Comparison of ENCODE assay signal across 9 cellular contexts in genomic region chr3:11591401-11592266, GRCh38. TPM values are rescaled to one million over a fixed set of nuclear protein-coding genes. Genes with fewer than 3 reads are reported as not detected.
DNase-seq lines count a peak whose midpoint lies in the region; ATAC-seq and TF ChIP-seq lines count a peak whose summit lies in the region.
"Had no signal": no experiment of that assay in that cellular context is flagged by ENCODE, and none has a peak within 500 bp of the region (broad histone marks: within the 10 kb centered on the region; RNA-seq: fewer than 3 reads in every experiment).

No MANE protein-coding gene starts in this region.

- H3K4me1 ChIP-seq in suprapubic skin = peaks cover 75% of the 10 kb centered on the region

- no peak overlapping the region for H3K27ac Mint-ChIP-seq in activated naive CD4-positive, alpha-beta T cell treated with anti-CD3 and anti-CD28 coated beads, Interleukin-2, amount 50 U/mL, for 72 hours

- H3K9me3 ChIP-seq in suprapubic skin = no peaks in the 10 kb centered on the region

- DNase-seq in NCI-H748 (lab: John Stamatoyannopoulos, UW; ENCODE audit: unreplicated experiment) = peak; percentile 47
- DNase-seq in NCI-H748 treated with DMSO at 0.1 percent for 48 hours (lab: John Stamatoyannopoulos, UW) = no peak
- DNase-seq in cerebellum (ENCODE audit: low spot score) = peak; percentile 63
- no peak for DNase-seq in left lobe of liver (ENCODE audit: low spot score)
- no peak for DNase-seq in suprapubic skin (ENCODE audit: low spot score in 2 of 2)
- no peak for DNase-seq in activated naive CD4-positive, alpha-beta T cell treated with anti-CD3 and anti-CD28 coated beads, Interleukin-2, amount 50 U/mL, for 72 hours (ENCODE audit: low spot score in 2 of 2)
- DNase-seq in NCI-H2171 treated with DMSO at 0.1 percent for 48 hours (lab: John Stamatoyannopoulos, UW) = no peak

- peaks cover 0 to 6% of the 10 kb centered on the region in 2 donors for H3K9me3 Mint-ChIP-seq in activated naive CD4-positive, alpha-beta T cell treated with anti-CD3 and anti-CD28 coated beads, Interleukin-2, amount 50 U/mL, for 72 hours

- H3K4me3 ChIP-seq in suprapubic skin = no peak overlapping the region
- H3K4me3 ChIP-seq: BLaER1 treated with 17β-estradiol and CSF1 and Interleukin-3, amounts not matched to agents 10 nM and 100 nM had no signal

- no peaks in the 10 kb centered on the region for H3K27me3 ChIP-seq in suprapubic skin
- H3K27me3 ChIP-seq: BLaER1 treated with 17β-estradiol and CSF1 and Interleukin-3, amounts not matched to agents 10 nM and 100 nM had no signal

- H3K36me3 Mint-ChIP-seq in activated naive CD4-positive, alpha-beta T cell treated with anti-CD3 and anti-CD28 coated beads, Interleukin-2, amount 50 U/mL, for 72 hours = peaks cover 8 to 24% of the 10 kb centered on the region in 2 donors

- no peak for TF ChIP-seq POLR2A in suprapubic skin (IDR thresholded peaks at IDR 0.05)

- ATAC-seq in left lobe of liver = peak; percentile 65
- no peak for ATAC-seq in activated naive CD4-positive, alpha-beta T cell treated with anti-CD3 and anti-CD28 coated beads, Interleukin-2, amount 50 U/mL, for 72 hours
- ATAC-seq in HG03469 (IDR thresholded peaks at IDR 0.05; ENCODE audit: unreplicated experiment) = no peak

- no peak for TF ChIP-seq CTCF in suprapubic skin (IDR thresholded peaks at IDR 0.05)

- peak overlapping the region; percentile 76 for H3K27ac ChIP-seq in suprapubic skin

- 15% methylated on average over 9 of the region's 9 CpGs for WGBS in suprapubic skin

- no peaks in the 10 kb centered on the region for H3K36me3 ChIP-seq in suprapubic skin

- TF ChIP-seq EP300 in suprapubic skin (IDR thresholded peaks at IDR 0.05) = no peak

RNA-seq across cellular contexts. Expression of gene VGLL4, which starts 52.1 kb away (rescaled TPM):
- total RNA-seq in cerebellum = 78.3 TPM
- 13.8 TPM for total RNA-seq in left lobe of liver
- 10 to 100 TPM; 66.8 to 86.5 (median 75.9) TPM for total RNA-seq in suprapubic skin
- 10 to 100 TPM; 14.8 to 24.9 TPM for total RNA-seq in activated naive CD4-positive, alpha-beta T cell treated with anti-CD3 and anti-CD28 coated beads, Interleukin-2, amount 50 U/mL, for 72 hours

Comparison
In these comparisons a context has a peak if more than half of its experiments do, and no peak if none do; other contexts are left out.
1. DNase-seq: peak in NCI-H748 (single experiment) and cerebellum (single experiment); none in NCI-H748 treated with DMSO at 0.1 percent for 48 hours (single experiment), left lobe of liver (single experiment), suprapubic skin (0 of 2), activated naive CD4-positive, alpha-beta T cell treated with anti-CD3 and anti-CD28 coated beads, Interleukin-2, amount 50 U/mL, for 72 hours (0 of 2) and NCI-H2171 treated with DMSO at 0.1 percent for 48 hours (single experiment).